8 cellular contexts compared by ENCODE assay signal in the genomic region with DNA sequence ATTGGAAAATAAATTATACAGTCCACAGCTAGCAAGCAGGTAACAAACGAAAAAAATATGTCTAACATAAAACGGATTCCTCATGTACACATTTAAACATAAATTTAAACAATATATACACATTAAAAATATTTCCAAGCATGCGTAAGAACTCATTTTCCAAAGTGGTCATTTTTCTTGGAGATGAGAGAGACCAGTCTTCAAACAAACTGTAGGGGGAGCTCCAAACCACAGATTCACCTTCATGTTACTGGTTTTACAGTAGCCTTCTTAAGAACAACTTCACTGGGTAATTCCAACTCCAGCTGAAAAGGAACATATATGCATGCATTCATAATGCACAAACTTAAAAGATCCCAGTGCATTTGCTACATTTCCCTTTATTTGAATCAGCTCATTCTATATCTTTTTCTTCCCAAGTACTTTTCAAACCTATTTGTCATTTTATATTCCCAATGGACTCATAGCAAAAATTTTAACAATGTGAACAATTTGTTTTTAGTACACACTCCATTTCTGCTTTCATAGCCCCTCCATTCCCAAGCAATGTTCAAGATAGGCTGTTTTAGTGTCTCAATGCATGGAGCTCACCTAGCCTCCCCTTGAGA. TPM values are rescaled to one million over a fixed set of nuclear protein-coding genes. Genes with fewer than 3 reads are reported as not detected.
DNase-seq lines count a peak whose midpoint lies in the region; ATAC-seq, FAIRE-seq and TF ChIP-seq lines count a peak whose summit lies in the region.

No MANE protein-coding gene starts in this region.

- in situ Hi-C loops in transverse colon (cut with MboI; ENCODE audit: low pct_ligation_motif_present in 1 of 4, low pct_unique_long_range_greater_than_20kb in 1 of 4, low sequenced_read_pairs in 3 of 4), result loop anchor here in 2 of 4 donors (10.0 to 25.0 kb wide), 3 partner anchors 171 to 513 kb away; a partner anchor contains a TSS

- DNase-seq in DMS114 treated with DMSO at 0.1 percent for 48 hours (lab: John Stamatoyannopoulos, UW; ENCODE audit: unreplicated experiment) (peak; percentile 74), HS-5 (ENCODE audit: low read depth) (peak; percentile 54), NCI-H774 (lab: John Stamatoyannopoulos, UW) (peak; percentile 41), astrocyte of the hippocampus (ENCODE audit: low read depth, low spot score) (peak; percentile 85), kidney (no peak), transverse colon (peak; percentile 16)

- ATAC-seq in GM21526 (IDR thresholded peaks at IDR 0.05; ENCODE audit: low FRiP score, unreplicated experiment) (no peak), HG02642 (IDR thresholded peaks at IDR 0.05; ENCODE audit: poor library complexity, unreplicated experiment) (no peak)

- peak; percentile 67 for FAIRE-seq in kidney (lab: Jason Lieb, UNC)

- H3K9me3 ChIP-seq in kidney (ENCODE audit: control insufficient read depth in 1 of 2, low read length in 2 of 2), result no peaks in the 10 kb centered on the region
- no peaks in the 10 kb centered on the region for H3K9me3 ChIP-seq in transverse colon

- TF ChIP-seq CTCF in kidney (IDR thresholded peaks at IDR 0.05; ENCODE audit: borderline replicate concordance, extremely low read depth, insufficient read depth), result peak; percentile 77
- TF ChIP-seq CTCF in transverse colon (IDR thresholded peaks at IDR 0.05), result peak; percentile 73 to 85 (median 79)

- intact Hi-C loops in kidney (cut with DNase I), result no loop called here
- intact Hi-C loops in transverse colon (cut with DNase I; ENCODE audit: low total_unique reads), result loop anchor here (10.0 kb wide), 2 partner anchors 161 to 511 kb away; a partner anchor contains a TSS

- H3K4me1 ChIP-seq in kidney (ENCODE audit: control insufficient read depth in 1 of 2, insufficient read depth in 1 of 2, low read depth in 1 of 2, low read length in 2 of 2) (no peaks in the 10 kb centered on the region), transverse colon (peaks cover 0 to 14% (median 4%) of the 10 kb centered on the region in 4 donors)

- no peak overlapping the region for H3K9ac ChIP-seq in kidney (ENCODE audit: low read length in 2 of 2)

- no peak overlapping the region for H3K4me3 ChIP-seq in kidney (ENCODE audit: low read length in 2 of 2)
- H3K4me3 ChIP-seq in transverse colon, result no peak overlapping the region

- peaks cover 3% of the 10 kb centered on the region for H3K27me3 ChIP-seq in transverse colon

- no peak overlapping the region for H3K27ac ChIP-seq in kidney (ENCODE audit: low read depth in 2 of 2, low read length in 2 of 2)
- no peak overlapping the region for H3K27ac ChIP-seq in transverse colon

- no peak for TF ChIP-seq EP300 in transverse colon (IDR thresholded peaks at IDR 0.05; ENCODE audit: low read depth)

- TF ChIP-seq POLR2A in transverse colon (IDR thresholded peaks at IDR 0.05), result no peak

- WGBS in transverse colon (ENCODE audit: low coverage in 1 of 2), 2 donors, result 4 to 8% methylated on average over 3 of the region's 3 CpGs

- H3K36me3 ChIP-seq in kidney (ENCODE audit: control insufficient read depth in 1 of 2, insufficient read depth in 2 of 2, low read length in 2 of 2) (no peaks in the 10 kb centered on the region), transverse colon (no peaks in the 10 kb centered on the region)

RNA-seq across cellular contexts. Expression of a gene that starts 4.7 kb away (rescaled TPM):
- total RNA-seq in kidney (34.8 TPM), transverse colon (1,000 to 10,000 TPM in 1 of 4 donors, 10 to 100 TPM in 3; 22.7 to 1,127 (median 37.3) TPM)
- polyA plus RNA-seq in kidney (ENCODE audit: insufficient read depth, low read depth, low replicate concordance), result 58.9 TPM

RNA-seq across cellular contexts. Expression of a gene that starts 40.0 kb away (rescaled TPM):
- total RNA-seq in kidney (not detected), transverse colon (not detected)
- polyA plus RNA-seq in kidney (ENCODE audit: insufficient read depth, low read depth, low replicate concordance), result not detected

RNA-seq across cellular contexts. Expression of a gene that starts 44.1 kb away (rescaled TPM):
- total RNA-seq in kidney (25.5 TPM), transverse colon (10 to 100 TPM in 3 of 4 donors, 1 to 10 TPM in 1; 9.2 to 35.2 (median 30.8) TPM)
- 19.3 TPM for polyA plus RNA-seq in kidney (ENCODE audit: insufficient read depth, low read depth, low replicate concordance)
